1 cellular context compared by ENCODE assay signal in genomic region chr2:220590476-220590875, GRCh38.
TF ChIP-seq lines count a peak whose summit lies in the region.

No MANE protein-coding gene starts in this region.

TF ChIP-seq in IMR-90, 13 proteins besides CTCF, POLR2A, EP300 and RAD21 (continued from another document):
- no peak for TF ChIP-seq USF2 (IDR thresholded peaks at IDR 0.05; ENCODE audit: low read depth, low read length)
- no peak for TF ChIP-seq MXI1 (IDR thresholded peaks at IDR 0.05; ENCODE audit: borderline replicate concordance, low read depth, low read length)
- no peak for TF ChIP-seq MAFK (IDR thresholded peaks at IDR 0.05; ENCODE audit: low read depth, low read length)
- TF ChIP-seq SMC3 (IDR thresholded peaks at IDR 0.05; ENCODE audit: low read depth, low read length), result no peak
- TF ChIP-seq CHD1 (IDR thresholded peaks at IDR 0.05; ENCODE audit: low read depth, low read length), result no peak
- TF ChIP-seq BHLHE40 (IDR thresholded peaks at IDR 0.05; ENCODE audit: low read depth, low read length), result no peak
- no peak for TF ChIP-seq MAZ (IDR thresholded peaks at IDR 0.05; ENCODE audit: borderline replicate concordance, low read depth, low read length)
- no peak for TF ChIP-seq FOS (IDR thresholded peaks at IDR 0.05; ENCODE audit: low read depth, low read length)
